25 cellular contexts compared by ENCODE assay signal in genomic region chr2:194735837-194736542, GRCh38.
"Had no signal": no experiment of that assay in that cellular context is flagged by ENCODE, and none has a peak within 500 bp of the region (broad histone marks: within the 10 kb centered on the region; RNA-seq: fewer than 3 reads in every experiment).

No MANE protein-coding gene starts in this region.

- H3K36me3 Mint-ChIP-seq: activated naive CD8-positive, alpha-beta T cell treated with anti-CD3 and anti-CD28 coated beads for 36 hours; naive thymus-derived CD4-positive, alpha-beta T cell; stimulated activated memory B cell treated with anti-CD40 and anti-IgM and Interleukin-4, amounts not matched to agents 10 μg/mL and 1 μg/mL and 100 μg/mL, for 72 hours had no signal

- H3K9me3 ChIP-seq: lower lobe of right lung, right lobe of liver, transverse colon, uterus had no signal

- H3K27me3 Mint-ChIP-seq: activated B cell treated with CpG ODN at 0.5 μM for 24 hours; activated CD4-positive, alpha-beta T cell treated with anti-CD3 and anti-CD28 coated beads for 36 hours; activated naive CD8-positive, alpha-beta T cell treated with anti-CD3 and anti-CD28 coated beads for 36 hours; activated T-cell treated with anti-CD3 and anti-CD28 coated beads, Interleukin-2, amount 50 U/mL, for 24 hours; naive thymus-derived CD4-positive, alpha-beta T cell; stimulated activated memory B cell treated with anti-CD40 and anti-IgM and Interleukin-4, amounts not matched to agents 10 μg/mL and 1 μg/mL and 100 μg/mL, for 72 hours had no signal

- H3K36me3 ChIP-seq: heart left ventricle, lower lobe of right lung, right lobe of liver, stomach, transverse colon, uterus had no signal

- H3K27me3 ChIP-seq: heart left ventricle, right lobe of liver, stomach, transverse colon, uterus had no signal

- H3K4me3 ChIP-seq: coronary artery, heart left ventricle, lower lobe of right lung, right lobe of liver, skin epidermis, stomach, transverse colon, uterus had no signal

- H3K4me1 Mint-ChIP-seq: activated B cell treated with CpG ODN at 0.5 μM for 24 hours; activated CD4-positive, alpha-beta T cell treated with anti-CD3 and anti-CD28 coated beads for 36 hours; activated naive CD8-positive, alpha-beta T cell treated with anti-CD3 and anti-CD28 coated beads for 36 hours; naive thymus-derived CD4-positive, alpha-beta T cell; neural crest cell; stimulated activated memory B cell treated with anti-CD40 and anti-IgM and Interleukin-4, amounts not matched to agents 10 μg/mL and 1 μg/mL and 100 μg/mL, for 72 hours had no signal

- H3K4me1 ChIP-seq: heart left ventricle, lower lobe of right lung, right lobe of liver, stomach, transverse colon, uterus had no signal

- H3K27ac ChIP-seq: coronary artery, epithelial cell of prostate, heart left ventricle, lower lobe of right lung, right lobe of liver, skin epidermis, stomach, transverse colon, uterus had no signal

- H3K4me3 Mint-ChIP-seq: activated B cell treated with CpG ODN at 0.5 μM for 24 hours; activated CD4-positive, alpha-beta T cell treated with anti-CD3 and anti-CD28 coated beads for 36 hours; activated naive CD8-positive, alpha-beta T cell treated with anti-CD3 and anti-CD28 coated beads for 36 hours; activated T-cell treated with anti-CD3 and anti-CD28 coated beads, Interleukin-2, amount 50 U/mL, for 24 hours; naive thymus-derived CD4-positive, alpha-beta T cell; neural crest cell; stimulated activated memory B cell treated with anti-CD40 and anti-IgM and Interleukin-4, amounts not matched to agents 10 μg/mL and 1 μg/mL and 100 μg/mL, for 72 hours had no signal

- DNase-seq: activated B cell treated with CpG ODN at 0.5 μM for 24 hours; activated CD4-positive, alpha-beta T cell treated with anti-CD3 and anti-CD28 coated beads for 36 hours; activated CD4-positive, alpha-beta T cell treated with anti-CD3 and anti-CD28 coated beads, Interleukin-2, amount 50 U/mL, for 4 hours; activated CD8-positive, alpha-beta memory T cell treated with anti-CD3 and anti-CD28 coated beads for 24 hours; activated CD8-positive, alpha-beta memory T cell treated with anti-CD3 and anti-CD28 coated beads, Interleukin-2, amount 50 U/mL, for 4 hours; activated naive CD4-positive, alpha-beta T cell; activated naive CD8-positive, alpha-beta T cell treated with anti-CD3 and anti-CD28 coated beads for 36 hours; activated T-cell treated with anti-CD3 and anti-CD28 coated beads, Interleukin-2, amount 50 U/mL, for 24 hours; cerebellar nuclear complex; heart left ventricle; lower lobe of right lung; naive thymus-derived CD4-positive, alpha-beta T cell; occipital lobe; posterior cingulate gyrus; right lobe of liver; stimulated activated CD4-positive, alpha-beta T cell treated with anti-CD3 and anti-CD28 coated beads, Interleukin-1b, Interleukin-23, amount 100 ng/mL, for 48 hours; stomach; transverse colon; uterus had no signal

- H3K9me3 Mint-ChIP-seq: activated T-cell treated with anti-CD3 and anti-CD28 coated beads, Interleukin-2, amount 50 U/mL, for 24 hours; activated T-helper 2 cell treated with anti-CD3 and anti-CD28 coated beads, Interferon-gamma antibody, Interleukin-2, Interleukin-4, amounts not matched to agents 10 μg/mL and 5 μg/mL and 100 μg/mL, durations not matched to agents 14 hours and 24 hours and 36 hours had no signal

- H3K27ac Mint-ChIP-seq: activated B cell treated with CpG ODN at 0.5 μM for 24 hours; activated CD4-positive, alpha-beta T cell treated with anti-CD3 and anti-CD28 coated beads for 36 hours; activated naive CD8-positive, alpha-beta T cell treated with anti-CD3 and anti-CD28 coated beads for 36 hours; activated T-cell treated with anti-CD3 and anti-CD28 coated beads, Interleukin-2, amount 50 U/mL, for 24 hours; activated T-helper 2 cell treated with anti-CD3 and anti-CD28 coated beads, Interferon-gamma antibody, Interleukin-2, Interleukin-4, amounts not matched to agents 10 μg/mL and 5 μg/mL and 100 μg/mL, durations not matched to agents 14 hours and 24 hours and 36 hours; naive thymus-derived CD4-positive, alpha-beta T cell; stimulated activated memory B cell treated with anti-CD40 and anti-IgM and Interleukin-4, amounts not matched to agents 10 μg/mL and 1 μg/mL and 100 μg/mL, for 72 hours had no signal
